In the genomic region with DNA sequence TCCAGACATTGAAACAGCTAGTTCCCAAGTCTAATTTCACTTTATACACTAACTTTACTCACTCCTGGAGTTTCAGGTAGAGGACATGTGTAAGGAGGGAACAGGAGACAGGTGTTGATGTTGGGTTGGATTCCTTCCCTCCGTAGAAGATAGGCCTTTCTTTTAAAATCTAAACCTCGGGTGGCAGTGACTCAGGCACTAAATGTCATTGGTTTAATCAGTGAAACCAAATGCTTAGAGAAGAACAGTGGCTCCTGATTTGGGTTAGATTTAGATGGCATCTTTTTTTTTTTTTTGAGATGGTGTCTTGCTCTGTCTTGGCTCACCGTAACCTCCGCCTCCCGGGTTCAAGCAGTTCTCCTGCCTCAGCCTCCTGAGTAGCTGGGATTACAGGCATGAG, we compare ENCODE assay signal across 1 cellular context.
TF ChIP-seq lines count a peak whose summit lies in the region.

No MANE protein-coding gene starts in this region.

TF ChIP-seq in GM23338, 12 proteins besides CTCF, POLR2A, EP300 and RAD21 (continued from another document):
- no peak for TF ChIP-seq ZNF462 (CRISPR knock-in tag; IDR thresholded peaks at IDR 0.05)
- TF ChIP-seq, protein P1, sequence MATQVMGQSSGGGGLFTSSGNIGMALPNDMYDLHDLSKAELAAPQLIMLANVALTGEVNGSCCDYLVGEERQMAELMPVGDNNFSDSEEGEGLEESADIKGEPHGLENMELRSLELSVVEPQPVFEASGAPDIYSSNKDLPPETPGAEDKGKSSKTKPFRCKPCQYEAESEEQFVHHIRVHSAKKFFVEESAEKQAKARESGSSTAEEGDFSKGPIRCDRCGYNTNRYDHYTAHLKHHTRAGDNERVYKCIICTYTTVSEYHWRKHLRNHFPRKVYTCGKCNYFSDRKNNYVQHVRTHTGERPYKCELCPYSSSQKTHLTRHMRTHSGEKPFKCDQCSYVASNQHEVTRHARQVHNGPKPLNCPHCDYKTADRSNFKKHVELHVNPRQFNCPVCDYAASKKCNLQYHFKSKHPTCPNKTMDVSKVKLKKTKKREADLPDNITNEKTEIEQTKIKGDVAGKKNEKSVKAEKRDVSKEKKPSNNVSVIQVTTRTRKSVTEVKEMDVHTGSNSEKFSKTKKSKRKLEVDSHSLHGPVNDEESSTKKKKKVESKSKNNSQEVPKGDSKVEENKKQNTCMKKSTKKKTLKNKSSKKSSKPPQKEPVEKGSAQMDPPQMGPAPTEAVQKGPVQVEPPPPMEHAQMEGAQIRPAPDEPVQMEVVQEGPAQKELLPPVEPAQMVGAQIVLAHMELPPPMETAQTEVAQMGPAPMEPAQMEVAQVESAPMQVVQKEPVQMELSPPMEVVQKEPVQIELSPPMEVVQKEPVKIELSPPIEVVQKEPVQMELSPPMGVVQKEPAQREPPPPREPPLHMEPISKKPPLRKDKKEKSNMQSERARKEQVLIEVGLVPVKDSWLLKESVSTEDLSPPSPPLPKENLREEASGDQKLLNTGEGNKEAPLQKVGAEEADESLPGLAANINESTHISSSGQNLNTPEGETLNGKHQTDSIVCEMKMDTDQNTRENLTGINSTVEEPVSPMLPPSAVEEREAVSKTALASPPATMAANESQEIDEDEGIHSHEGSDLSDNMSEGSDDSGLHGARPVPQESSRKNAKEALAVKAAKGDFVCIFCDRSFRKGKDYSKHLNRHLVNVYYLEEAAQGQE (IDR thresholded peaks at IDR 0.05; ENCODE audit: unreplicated experiment), result no peak
- no peak for TF ChIP-seq POLR2AphosphoS5 (IDR thresholded peaks at IDR 0.05; ENCODE audit: low read depth)
